ENCODE assay signal across 5 cellular contexts in genomic region chr20:54398814-54399213, GRCh38.
"Had no signal": no experiment of that assay in that cellular context is flagged by ENCODE, and none has a peak within 500 bp of the region (broad histone marks: within the 10 kb centered on the region; RNA-seq: fewer than 3 reads in every experiment).

No MANE protein-coding gene starts in this region.

- ATAC-seq: K562 had no signal

- H3K4me2 ChIP-seq: KMS-11 had no signal

- H3K4me3 ChIP-seq: K562 had no signal

- FAIRE-seq: K562 had no signal

- DNase-seq: KBM-7, KG1 had no signal

- H3K27ac ChIP-seq: HL-60, KMS-11 had no signal

- H3K9ac ChIP-seq: KMS-11 had no signal
